In the genomic region with DNA sequence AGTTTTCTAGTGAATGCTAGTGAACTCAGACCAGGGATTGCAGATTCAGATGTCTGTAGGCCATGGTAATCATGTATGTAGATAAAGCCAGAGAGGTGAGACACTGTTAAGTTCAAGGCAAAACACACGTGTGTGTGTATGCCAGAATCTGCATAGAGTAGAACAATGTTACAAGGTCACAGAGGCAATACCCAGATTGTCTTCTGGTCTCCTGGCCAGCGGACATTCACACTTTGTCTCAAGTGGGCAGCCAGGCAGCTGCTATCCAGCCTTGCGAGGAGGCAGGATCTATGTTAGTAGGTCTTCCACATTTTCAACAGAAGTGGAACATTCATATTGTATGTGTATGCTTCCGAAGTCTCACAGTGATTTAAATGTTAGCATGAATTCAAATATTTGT, we compare ENCODE assay signal across 22 cellular contexts.
"Had no signal": no experiment of that assay in that cellular context is flagged by ENCODE, and none has a peak within 500 bp of the region (broad histone marks: within the 10 kb centered on the region; RNA-seq: fewer than 3 reads in every experiment).

No MANE protein-coding gene starts in this region.

- H3K9ac ChIP-seq: neural progenitor cell had no signal

- H3K27me3 Mint-ChIP-seq: dendritic cell treated with granulocyte-macrophage colony-stimulating factor and Interleukin-4, amounts not matched to agents 40 ng/mL and 50 ng/mL, for 4 days; effector memory CD8-positive, alpha-beta T cell; natural killer cell treated with Interleukin-12 subunit alpha and Interleukin-12 subunit beta and Interleukin-15 and Interleukin-18, amount 100 ng/mL, for 72 hours had no signal

- H3K9me3 ChIP-seq: esophagus squamous epithelium, ovary, right atrium auricular region, suprapubic skin, thyroid gland, upper lobe of left lung, uterus had no signal

- DNase-seq: effector memory CD8-positive, alpha-beta T cell; esophagus squamous epithelium; foreskin fibroblast; kidney; left colon; mammary epithelial cell; nucleus accumbens; ovary; stimulated activated CD4-positive, alpha-beta T cell treated with anti-CD3 and anti-CD28 coated beads, Interleukin-4, amount 100 ng/mL, for 1 hour; stimulated activated CD8-positive, alpha-beta memory T cell treated with anti-CD3 and anti-CD28 coated beads, Interleukin-4, amount 100 ng/mL, for 48 hours; stimulated activated naive CD8-positive, alpha-beta T cell treated with anti-CD3 and anti-CD28 coated beads, Interleukin-15, Interleukin-2, amounts not matched to agents 100 U/mL and 50 U/mL, for 24 hours; thyroid gland; upper lobe of left lung; uterus had no signal

- H3K4me1 ChIP-seq: uterus had no signal

- ATAC-seq: effector memory CD8-positive, alpha-beta T cell; left colon; natural killer cell treated with Interleukin-12 subunit alpha and Interleukin-12 subunit beta and Interleukin-15 and Interleukin-18, amount 100 ng/mL, for 72 hours; stimulated activated effector memory CD8-positive, alpha-beta T cell treated with anti-CD3 and anti-CD28 coated beads, Interleukin-12 subunit alpha, Interleukin-12 subunit beta, amount 100 ng/mL, for 72 hours; stimulated activated naive CD8-positive, alpha-beta T cell treated with anti-CD3 and anti-CD28 coated beads, Interleukin-15, Interleukin-2, amounts not matched to agents 100 U/mL and 50 U/mL, for 24 hours had no signal

- H3K4me3 Mint-ChIP-seq: dendritic cell treated with granulocyte-macrophage colony-stimulating factor and Interleukin-4, amounts not matched to agents 40 ng/mL and 50 ng/mL, for 4 days; effector memory CD8-positive, alpha-beta T cell; natural killer cell treated with Interleukin-12 subunit alpha and Interleukin-12 subunit beta and Interleukin-15 and Interleukin-18, amount 100 ng/mL, for 72 hours; neural progenitor cell; stimulated activated effector memory CD8-positive, alpha-beta T cell treated with anti-CD3 and anti-CD28 coated beads, Interleukin-12 subunit alpha, Interleukin-12 subunit beta, amount 100 ng/mL, for 72 hours had no signal

- H3K36me3 ChIP-seq: esophagus squamous epithelium, neural progenitor cell, ovary, right atrium auricular region, suprapubic skin, thyroid gland, upper lobe of left lung, uterus had no signal

- H3K36me3 Mint-ChIP-seq: natural killer cell treated with Interleukin-12 subunit alpha and Interleukin-12 subunit beta and Interleukin-15 and Interleukin-18, amount 100 ng/mL, for 72 hours; neural progenitor cell; stimulated activated effector memory CD8-positive, alpha-beta T cell treated with anti-CD3 and anti-CD28 coated beads, Interleukin-12 subunit alpha, Interleukin-12 subunit beta, amount 100 ng/mL, for 72 hours had no signal

- H2AFZ ChIP-seq: hepatocyte, neural progenitor cell had no signal

- H3K4me3 ChIP-seq: esophagus squamous epithelium, hepatocyte, neural progenitor cell, ovary, right atrium auricular region, smooth muscle cell, suprapubic skin, thyroid gland, upper lobe of left lung, uterus had no signal

- H3K79me2 ChIP-seq: hepatocyte had no signal

- H3K27ac Mint-ChIP-seq: dendritic cell treated with granulocyte-macrophage colony-stimulating factor and Interleukin-4, amounts not matched to agents 40 ng/mL and 50 ng/mL, for 4 days; neural progenitor cell; stimulated activated effector memory CD8-positive, alpha-beta T cell treated with anti-CD3 and anti-CD28 coated beads, Interleukin-12 subunit alpha, Interleukin-12 subunit beta, amount 100 ng/mL, for 72 hours had no signal

- H3K27me3 ChIP-seq: esophagus squamous epithelium, hepatocyte, neural progenitor cell, ovary, right atrium auricular region, suprapubic skin, thyroid gland, upper lobe of left lung, uterus had no signal

- H3K4me2 ChIP-seq: hepatocyte, neural progenitor cell, smooth muscle cell had no signal

- H3K9me3 Mint-ChIP-seq: dendritic cell treated with granulocyte-macrophage colony-stimulating factor and Interleukin-4, amounts not matched to agents 40 ng/mL and 50 ng/mL, for 4 days; effector memory CD8-positive, alpha-beta T cell; natural killer cell treated with Interleukin-12 subunit alpha and Interleukin-12 subunit beta and Interleukin-15 and Interleukin-18, amount 100 ng/mL, for 72 hours; neural progenitor cell; stimulated activated effector memory CD8-positive, alpha-beta T cell treated with anti-CD3 and anti-CD28 coated beads, Interleukin-12 subunit alpha, Interleukin-12 subunit beta, amount 100 ng/mL, for 72 hours had no signal

- H3K27ac ChIP-seq: esophagus squamous epithelium, hepatocyte, neural progenitor cell, ovary, right atrium auricular region, suprapubic skin, thyroid gland, upper lobe of left lung, uterus had no signal
